2 cellular contexts compared by ENCODE assay signal in the genomic region with DNA sequence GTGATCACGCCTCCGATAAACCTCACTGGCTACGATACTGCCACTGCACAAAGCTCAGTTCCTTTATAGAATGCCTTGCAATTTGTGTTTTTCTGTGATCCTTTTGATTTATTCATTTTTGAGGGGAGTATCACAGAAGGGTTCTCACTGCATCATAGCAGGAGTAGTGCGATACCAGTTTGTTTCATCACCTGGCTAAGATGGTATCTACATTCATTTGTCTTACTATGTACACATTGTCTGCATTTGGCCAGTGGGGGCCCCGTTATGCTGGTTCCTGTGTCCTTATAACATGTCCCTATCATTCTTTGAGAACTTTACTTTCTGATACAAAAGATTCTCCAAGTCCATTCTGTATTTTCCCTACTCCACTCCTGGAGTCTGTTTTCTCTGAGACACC.
TF ChIP-seq lines count a peak whose summit lies in the region.

No MANE protein-coding gene starts in this region.

TF ChIP-seq in GM12891, 5 proteins besides CTCF, POLR2A, EP300 and RAD21:
- TF ChIP-seq SPI1 (IDR thresholded peaks at IDR 0.05; ENCODE audit: low read depth, low read length) (no peak), POU2F2 (IDR thresholded peaks at IDR 0.05; ENCODE audit: low read depth, low read length) (no peak), PAX5 (IDR thresholded peaks at IDR 0.05; ENCODE audit: insufficient read depth, low read length, severe bottlenecking) (no peak), TAF1 (IDR thresholded peaks at IDR 0.05; ENCODE audit: low read depth, low read length) (no peak), POLR2AphosphoS5 (IDR thresholded peaks at IDR 0.05; ENCODE audit: low read depth, low read length) (no peak)
TF ChIP-seq in GM12891: peak in this region for 0.

TF ChIP-seq in GM12878, 131 proteins besides CTCF, POLR2A, EP300 and RAD21:
- no peak for TF ChIP-seq BCL11A (IDR thresholded peaks at IDR 0.05; ENCODE audit: low read depth, low read length)
- TF ChIP-seq, protein P1, sequence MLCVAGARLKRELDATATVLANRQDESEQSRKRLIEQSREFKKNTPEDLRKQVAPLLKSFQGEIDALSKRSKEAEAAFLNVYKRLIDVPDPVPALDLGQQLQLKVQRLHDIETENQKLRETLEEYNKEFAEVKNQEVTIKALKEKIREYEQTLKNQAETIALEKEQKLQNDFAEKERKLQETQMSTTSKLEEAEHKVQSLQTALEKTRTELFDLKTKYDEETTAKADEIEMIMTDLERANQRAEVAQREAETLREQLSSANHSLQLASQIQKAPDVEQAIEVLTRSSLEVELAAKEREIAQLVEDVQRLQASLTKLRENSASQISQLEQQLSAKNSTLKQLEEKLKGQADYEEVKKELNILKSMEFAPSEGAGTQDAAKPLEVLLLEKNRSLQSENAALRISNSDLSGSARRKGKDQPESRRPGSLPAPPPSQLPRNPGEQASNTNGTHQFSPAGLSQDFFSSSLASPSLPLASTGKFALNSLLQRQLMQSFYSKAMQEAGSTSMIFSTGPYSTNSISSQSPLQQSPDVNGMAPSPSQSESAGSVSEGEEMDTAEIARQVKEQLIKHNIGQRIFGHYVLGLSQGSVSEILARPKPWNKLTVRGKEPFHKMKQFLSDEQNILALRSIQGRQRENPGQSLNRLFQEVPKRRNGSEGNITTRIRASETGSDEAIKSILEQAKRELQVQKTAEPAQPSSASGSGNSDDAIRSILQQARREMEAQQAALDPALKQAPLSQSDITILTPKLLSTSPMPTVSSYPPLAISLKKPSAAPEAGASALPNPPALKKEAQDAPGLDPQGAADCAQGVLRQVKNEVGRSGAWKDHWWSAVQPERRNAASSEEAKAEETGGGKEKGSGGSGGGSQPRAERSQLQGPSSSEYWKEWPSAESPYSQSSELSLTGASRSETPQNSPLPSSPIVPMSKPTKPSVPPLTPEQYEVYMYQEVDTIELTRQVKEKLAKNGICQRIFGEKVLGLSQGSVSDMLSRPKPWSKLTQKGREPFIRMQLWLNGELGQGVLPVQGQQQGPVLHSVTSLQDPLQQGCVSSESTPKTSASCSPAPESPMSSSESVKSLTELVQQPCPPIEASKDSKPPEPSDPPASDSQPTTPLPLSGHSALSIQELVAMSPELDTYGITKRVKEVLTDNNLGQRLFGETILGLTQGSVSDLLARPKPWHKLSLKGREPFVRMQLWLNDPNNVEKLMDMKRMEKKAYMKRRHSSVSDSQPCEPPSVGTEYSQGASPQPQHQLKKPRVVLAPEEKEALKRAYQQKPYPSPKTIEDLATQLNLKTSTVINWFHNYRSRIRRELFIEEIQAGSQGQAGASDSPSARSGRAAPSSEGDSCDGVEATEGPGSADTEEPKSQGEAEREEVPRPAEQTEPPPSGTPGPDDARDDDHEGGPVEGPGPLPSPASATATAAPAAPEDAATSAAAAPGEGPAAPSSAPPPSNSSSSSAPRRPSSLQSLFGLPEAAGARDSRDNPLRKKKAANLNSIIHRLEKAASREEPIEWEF (IDR thresholded peaks at IDR 0.05; ENCODE audit: insufficient replicate concordance, low read depth, low read length) = no peak
- no peak for TF ChIP-seq SMAD1 (IDR thresholded peaks at IDR 0.05; ENCODE audit: low read depth, partially characterized antibody)
- no peak for TF ChIP-seq BACH1 (IDR thresholded peaks at IDR 0.05; ENCODE audit: borderline replicate concordance)
- TF ChIP-seq, protein P2, sequence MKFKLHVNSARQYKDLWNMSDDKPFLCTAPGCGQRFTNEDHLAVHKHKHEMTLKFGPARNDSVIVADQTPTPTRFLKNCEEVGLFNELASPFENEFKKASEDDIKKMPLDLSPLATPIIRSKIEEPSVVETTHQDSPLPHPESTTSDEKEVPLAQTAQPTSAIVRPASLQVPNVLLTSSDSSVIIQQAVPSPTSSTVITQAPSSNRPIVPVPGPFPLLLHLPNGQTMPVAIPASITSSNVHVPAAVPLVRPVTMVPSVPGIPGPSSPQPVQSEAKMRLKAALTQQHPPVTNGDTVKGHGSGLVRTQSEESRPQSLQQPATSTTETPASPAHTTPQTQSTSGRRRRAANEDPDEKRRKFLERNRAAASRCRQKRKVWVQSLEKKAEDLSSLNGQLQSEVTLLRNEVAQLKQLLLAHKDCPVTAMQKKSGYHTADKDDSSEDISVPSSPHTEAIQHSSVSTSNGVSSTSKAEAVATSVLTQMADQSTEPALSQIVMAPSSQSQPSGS (IDR thresholded peaks at IDR 0.05; ENCODE audit: low read length) = no peak
- no peak for TF ChIP-seq SP1 (IDR thresholded peaks at IDR 0.05; ENCODE audit: low read depth, low read length)
- TF ChIP-seq, protein P3, sequence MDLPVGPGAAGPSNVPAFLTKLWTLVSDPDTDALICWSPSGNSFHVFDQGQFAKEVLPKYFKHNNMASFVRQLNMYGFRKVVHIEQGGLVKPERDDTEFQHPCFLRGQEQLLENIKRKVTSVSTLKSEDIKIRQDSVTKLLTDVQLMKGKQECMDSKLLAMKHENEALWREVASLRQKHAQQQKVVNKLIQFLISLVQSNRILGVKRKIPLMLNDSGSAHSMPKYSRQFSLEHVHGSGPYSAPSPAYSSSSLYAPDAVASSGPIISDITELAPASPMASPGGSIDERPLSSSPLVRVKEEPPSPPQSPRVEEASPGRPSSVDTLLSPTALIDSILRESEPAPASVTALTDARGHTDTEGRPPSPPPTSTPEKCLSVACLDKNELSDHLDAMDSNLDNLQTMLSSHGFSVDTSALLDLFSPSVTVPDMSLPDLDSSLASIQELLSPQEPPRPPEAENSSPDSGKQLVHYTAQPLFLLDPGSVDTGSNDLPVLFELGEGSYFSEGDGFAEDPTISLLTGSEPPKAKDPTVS (IDR thresholded peaks at IDR 0.05; ENCODE audit: low read depth, low read length) = no peak
- TF ChIP-seq, protein P4, sequence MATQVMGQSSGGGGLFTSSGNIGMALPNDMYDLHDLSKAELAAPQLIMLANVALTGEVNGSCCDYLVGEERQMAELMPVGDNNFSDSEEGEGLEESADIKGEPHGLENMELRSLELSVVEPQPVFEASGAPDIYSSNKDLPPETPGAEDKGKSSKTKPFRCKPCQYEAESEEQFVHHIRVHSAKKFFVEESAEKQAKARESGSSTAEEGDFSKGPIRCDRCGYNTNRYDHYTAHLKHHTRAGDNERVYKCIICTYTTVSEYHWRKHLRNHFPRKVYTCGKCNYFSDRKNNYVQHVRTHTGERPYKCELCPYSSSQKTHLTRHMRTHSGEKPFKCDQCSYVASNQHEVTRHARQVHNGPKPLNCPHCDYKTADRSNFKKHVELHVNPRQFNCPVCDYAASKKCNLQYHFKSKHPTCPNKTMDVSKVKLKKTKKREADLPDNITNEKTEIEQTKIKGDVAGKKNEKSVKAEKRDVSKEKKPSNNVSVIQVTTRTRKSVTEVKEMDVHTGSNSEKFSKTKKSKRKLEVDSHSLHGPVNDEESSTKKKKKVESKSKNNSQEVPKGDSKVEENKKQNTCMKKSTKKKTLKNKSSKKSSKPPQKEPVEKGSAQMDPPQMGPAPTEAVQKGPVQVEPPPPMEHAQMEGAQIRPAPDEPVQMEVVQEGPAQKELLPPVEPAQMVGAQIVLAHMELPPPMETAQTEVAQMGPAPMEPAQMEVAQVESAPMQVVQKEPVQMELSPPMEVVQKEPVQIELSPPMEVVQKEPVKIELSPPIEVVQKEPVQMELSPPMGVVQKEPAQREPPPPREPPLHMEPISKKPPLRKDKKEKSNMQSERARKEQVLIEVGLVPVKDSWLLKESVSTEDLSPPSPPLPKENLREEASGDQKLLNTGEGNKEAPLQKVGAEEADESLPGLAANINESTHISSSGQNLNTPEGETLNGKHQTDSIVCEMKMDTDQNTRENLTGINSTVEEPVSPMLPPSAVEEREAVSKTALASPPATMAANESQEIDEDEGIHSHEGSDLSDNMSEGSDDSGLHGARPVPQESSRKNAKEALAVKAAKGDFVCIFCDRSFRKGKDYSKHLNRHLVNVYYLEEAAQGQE (IDR thresholded peaks at IDR 0.05; ENCODE audit: low read depth, low read length) = no peak
- TF ChIP-seq, protein P5, sequence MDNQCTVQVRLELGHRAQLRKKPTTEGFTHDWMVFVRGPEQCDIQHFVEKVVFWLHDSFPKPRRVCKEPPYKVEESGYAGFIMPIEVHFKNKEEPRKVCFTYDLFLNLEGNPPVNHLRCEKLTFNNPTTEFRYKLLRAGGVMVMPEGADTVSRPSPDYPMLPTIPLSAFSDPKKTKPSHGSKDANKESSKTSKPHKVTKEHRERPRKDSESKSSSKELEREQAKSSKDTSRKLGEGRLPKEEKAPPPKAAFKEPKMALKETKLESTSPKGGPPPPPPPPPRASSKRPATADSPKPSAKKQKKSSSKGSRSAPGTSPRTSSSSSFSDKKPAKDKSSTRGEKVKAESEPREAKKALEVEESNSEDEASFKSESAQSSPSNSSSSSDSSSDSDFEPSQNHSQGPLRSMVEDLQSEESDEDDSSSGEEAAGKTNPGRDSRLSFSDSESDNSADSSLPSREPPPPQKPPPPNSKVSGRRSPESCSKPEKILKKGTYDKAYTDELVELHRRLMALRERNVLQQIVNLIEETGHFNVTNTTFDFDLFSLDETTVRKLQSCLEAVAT (IDR thresholded peaks at IDR 0.05) = no peak
- no peak for TF ChIP-seq ZNF384 (IDR thresholded peaks at IDR 0.05; ENCODE audit: borderline replicate concordance, low read depth, low read length)
- TF ChIP-seq, protein P6, sequence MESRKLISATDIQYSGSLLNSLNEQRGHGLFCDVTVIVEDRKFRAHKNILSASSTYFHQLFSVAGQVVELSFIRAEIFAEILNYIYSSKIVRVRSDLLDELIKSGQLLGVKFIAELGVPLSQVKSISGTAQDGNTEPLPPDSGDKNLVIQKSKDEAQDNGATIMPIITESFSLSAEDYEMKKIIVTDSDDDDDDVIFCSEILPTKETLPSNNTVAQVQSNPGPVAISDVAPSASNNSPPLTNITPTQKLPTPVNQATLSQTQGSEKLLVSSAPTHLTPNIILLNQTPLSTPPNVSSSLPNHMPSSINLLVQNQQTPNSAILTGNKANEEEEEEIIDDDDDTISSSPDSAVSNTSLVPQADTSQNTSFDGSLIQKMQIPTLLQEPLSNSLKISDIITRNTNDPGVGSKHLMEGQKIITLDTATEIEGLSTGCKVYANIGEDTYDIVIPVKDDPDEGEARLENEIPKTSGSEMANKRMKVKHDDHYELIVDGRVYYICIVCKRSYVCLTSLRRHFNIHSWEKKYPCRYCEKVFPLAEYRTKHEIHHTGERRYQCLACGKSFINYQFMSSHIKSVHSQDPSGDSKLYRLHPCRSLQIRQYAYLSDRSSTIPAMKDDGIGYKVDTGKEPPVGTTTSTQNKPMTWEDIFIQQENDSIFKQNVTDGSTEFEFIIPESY (IDR thresholded peaks at IDR 0.05) = no peak
- no peak for TF ChIP-seq MEF2B (IDR thresholded peaks at IDR 0.05; ENCODE audit: partially characterized antibody, poor library complexity, severe bottlenecking)
- no peak for TF ChIP-seq IRF4 (IDR thresholded peaks at IDR 0.05; ENCODE audit: low read depth, low read length)
- TF ChIP-seq NR2C2 (IDR thresholded peaks at IDR 0.05; ENCODE audit: borderline replicate concordance, control insufficient read depth, insufficient read length, low read depth) = no peak
- TF ChIP-seq CREB1 (IDR thresholded peaks at IDR 0.05; ENCODE audit: low read depth) = no peak
